ENCODE assay signal across 8 cellular contexts in genomic region chr2:113756088-113757058, GRCh38. TPM values are rescaled to one million over a fixed set of nuclear protein-coding genes. Genes with fewer than 3 reads are reported as not detected.
DNase-seq lines count a peak whose midpoint lies in the region; ATAC-seq and FAIRE-seq lines count a peak whose summit lies in the region.

A gene with protein sequence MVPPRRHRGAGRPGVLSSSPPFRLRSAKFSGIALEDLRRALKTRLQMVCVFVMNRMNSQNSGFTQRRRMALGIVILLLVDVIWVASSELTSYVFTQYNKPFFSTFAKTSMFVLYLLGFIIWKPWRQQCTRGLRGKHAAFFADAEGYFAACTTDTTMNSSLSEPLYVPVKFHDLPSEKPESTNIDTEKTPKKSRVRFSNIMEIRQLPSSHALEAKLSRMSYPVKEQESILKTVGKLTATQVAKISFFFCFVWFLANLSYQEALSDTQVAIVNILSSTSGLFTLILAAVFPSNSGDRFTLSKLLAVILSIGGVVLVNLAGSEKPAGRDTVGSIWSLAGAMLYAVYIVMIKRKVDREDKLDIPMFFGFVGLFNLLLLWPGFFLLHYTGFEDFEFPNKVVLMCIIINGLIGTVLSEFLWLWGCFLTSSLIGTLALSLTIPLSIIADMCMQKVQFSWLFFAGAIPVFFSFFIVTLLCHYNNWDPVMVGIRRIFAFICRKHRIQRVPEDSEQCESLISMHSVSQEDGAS (minus strand): TSS chr2:113756642. CDS start chr2:113756409, 233 bp downstream.

- peak; percentile 88 for ATAC-seq in GM21381 (IDR thresholded peaks at IDR 0.05; ENCODE audit: unreplicated experiment)

- FAIRE-seq in HTR-8/SVneo (lab: Jason Lieb, UNC), result peak; percentile 91

- H3K4me1 ChIP-seq in effector memory CD4-positive, alpha-beta T cell (ENCODE audit: control insufficient read depth, insufficient read depth, low read length, poor library complexity, severe bottlenecking), result no peaks in the 10 kb centered on the region
- H3K4me1 ChIP-seq in mesenchymal stem cell (ENCODE audit: control insufficient read depth, insufficient read depth, low read depth, low read length), result peaks cover 1% of the 10 kb centered on the region

- H3K9ac ChIP-seq in mesenchymal stem cell (ENCODE audit: low read length), result peak within 1 kb of the TSS; percentile 92

- H3K4ac ChIP-seq in mesenchymal stem cell (ENCODE audit: low read depth in 1 of 2, low read length in 2 of 2), result peak within 1 kb of the TSS; percentile 80 to 83

- peak within 1 kb of the TSS; percentile 52 for H2BK120ac ChIP-seq in mesenchymal stem cell (ENCODE audit: low read depth, low read length)

- H2AFZ ChIP-seq in mesenchymal stem cell (ENCODE audit: low read depth, low read length), result peak within 1 kb of the TSS; percentile 99

- H3K27ac ChIP-seq in effector memory CD4-positive, alpha-beta T cell (ENCODE audit: insufficient read depth, low read length, poor library complexity, severe bottlenecking), result peak within 1 kb of the TSS; percentile 90
- peak within 1 kb of the TSS; percentile 85 for H3K27ac ChIP-seq in mesenchymal stem cell (ENCODE audit: low read length, poor library complexity, severe bottlenecking)

- peak within 1 kb of the TSS; percentile 78 for H2BK5ac ChIP-seq in mesenchymal stem cell (ENCODE audit: low read depth, low read length, poor library complexity, severe bottlenecking)

- peak within 1 kb of the TSS; percentile 7 to 89 for H2BK12ac ChIP-seq in mesenchymal stem cell (ENCODE audit: low read length in 2 of 2)

- H2AK5ac ChIP-seq in mesenchymal stem cell (ENCODE audit: low read length, severe bottlenecking), result no peak within 1 kb of the TSS

- H4K91ac ChIP-seq in mesenchymal stem cell (ENCODE audit: low read length), result peak within 1 kb of the TSS; percentile 99

- H3K27me3 ChIP-seq in effector memory CD4-positive, alpha-beta T cell (replicated peaks; ENCODE audit: control insufficient read depth, insufficient read depth, low read length, poor library complexity, severe bottlenecking), result no peaks in the 10 kb centered on the region
- H3K27me3 ChIP-seq in mesenchymal stem cell (ENCODE audit: control insufficient read depth in 1 of 2, insufficient read depth in 1 of 2, low read length in 2 of 2), result no peaks in the 10 kb centered on the region

- no peaks in the 10 kb centered on the region for H3K36me3 ChIP-seq in effector memory CD4-positive, alpha-beta T cell (ENCODE audit: control insufficient read depth, insufficient read depth, low read length)
- peaks cover 3 to 26% of the 10 kb centered on the region in 2 experiments for H3K36me3 ChIP-seq in mesenchymal stem cell (ENCODE audit: control insufficient read depth in 1 of 2, insufficient read depth in 2 of 2, low read depth in 1 of 2, low read length in 2 of 2)

- peak within 1 kb of the TSS; percentile 98 to 99 for H3K18ac ChIP-seq in mesenchymal stem cell (ENCODE audit: low read depth in 1 of 2, low read length in 2 of 2)

- peak within 1 kb of the TSS in 1 of 2 experiments; percentile 94 for H3K14ac ChIP-seq in mesenchymal stem cell (ENCODE audit: low read length in 2 of 2)

- H3K79me1 ChIP-seq in mesenchymal stem cell (replicated peaks; ENCODE audit: low read length, poor library complexity, severe bottlenecking), result no peaks in the 10 kb centered on the region

- peak within 1 kb of the TSS; percentile 95 for H3K4me3 ChIP-seq in effector memory CD4-positive, alpha-beta T cell (ENCODE audit: insufficient read depth, low read depth, low read length, poor library complexity, severe bottlenecking)
- peak within 1 kb of the TSS; percentile 83 to 98 for H3K4me3 ChIP-seq in mesenchymal stem cell (ENCODE audit: insufficient read depth in 1 of 2, low read depth in 1 of 2, low read length in 2 of 2)

- peak within 1 kb of the TSS; percentile 95 for H4K8ac ChIP-seq in mesenchymal stem cell (ENCODE audit: low read length)

- peak; percentile 88 for DNase-seq in COR-L47 (lab: John Stamatoyannopoulos, UW)
- DNase-seq in HTR-8/SVneo (ENCODE audit: insufficient read length, low spot score), result peak; percentile 84
- peak; percentile 97 for DNase-seq in NOMO-1 treated with DMSO at 0.1 percent for 48 hours (lab: John Stamatoyannopoulos, UW; ENCODE audit: unreplicated experiment)
- peak; percentile 76 to 87 for DNase-seq in activated CD8-positive, alpha-beta memory T cell treated with anti-CD3 and anti-CD28 coated beads for 4 hours (ENCODE audit: low read depth in 2 of 2)
- peak; percentile 88 to 90 (median 88) for DNase-seq in effector memory CD4-positive, alpha-beta T cell
- peak; percentile 90 for DNase-seq in mesenchymal stem cell
- DNase-seq in stimulated activated CD8-positive, alpha-beta memory T cell treated with anti-CD3 and anti-CD28 coated beads, Interleukin-12 subunit alpha, Interleukin-12 subunit beta, amount 100 ng/mL, for 24 hours (ENCODE audit: extremely low read depth), result peak; percentile 83

- 1% methylated on average over 64 of the region's 99 CpGs for WGBS in mesenchymal stem cell

- no peaks in the 10 kb centered on the region for H3K9me3 ChIP-seq in effector memory CD4-positive, alpha-beta T cell (ENCODE audit: control insufficient read depth, low read length)
- H3K9me3 ChIP-seq in mesenchymal stem cell (ENCODE audit: control insufficient read depth, low read length), result no peaks in the 10 kb centered on the region

- peak within 1 kb of the TSS in 1 of 2 experiments; percentile 81 for H3K23ac ChIP-seq in mesenchymal stem cell (ENCODE audit: low read length in 2 of 2)

- H2BK15ac ChIP-seq in mesenchymal stem cell (ENCODE audit: low read depth, poor library complexity, severe bottlenecking), result peak within 1 kb of the TSS; percentile 95

- H3K4me2 ChIP-seq in mesenchymal stem cell (ENCODE audit: low read length, poor library complexity, severe bottlenecking), result peak within 1 kb of the TSS; percentile 63

RNA-seq across cellular contexts. Expression of the gene that starts here (rescaled TPM):
- 46.0 TPM for polyA plus RNA-seq in mesenchymal stem cell (2013, experiment 1 of 2)
- 48.9 TPM for polyA plus RNA-seq in mesenchymal stem cell (2013, experiment 2 of 2)

Comparison
In these comparisons a context has a peak if more than half of its experiments do, and no peak if none do; other contexts are left out.
1. Peak in every context shown above with its lines: DNase-seq, ATAC-seq, H3K4me3 ChIP-seq and H3K27ac ChIP-seq.